Comparison of ENCODE assay signal across 7 cellular contexts in the genomic region with DNA sequence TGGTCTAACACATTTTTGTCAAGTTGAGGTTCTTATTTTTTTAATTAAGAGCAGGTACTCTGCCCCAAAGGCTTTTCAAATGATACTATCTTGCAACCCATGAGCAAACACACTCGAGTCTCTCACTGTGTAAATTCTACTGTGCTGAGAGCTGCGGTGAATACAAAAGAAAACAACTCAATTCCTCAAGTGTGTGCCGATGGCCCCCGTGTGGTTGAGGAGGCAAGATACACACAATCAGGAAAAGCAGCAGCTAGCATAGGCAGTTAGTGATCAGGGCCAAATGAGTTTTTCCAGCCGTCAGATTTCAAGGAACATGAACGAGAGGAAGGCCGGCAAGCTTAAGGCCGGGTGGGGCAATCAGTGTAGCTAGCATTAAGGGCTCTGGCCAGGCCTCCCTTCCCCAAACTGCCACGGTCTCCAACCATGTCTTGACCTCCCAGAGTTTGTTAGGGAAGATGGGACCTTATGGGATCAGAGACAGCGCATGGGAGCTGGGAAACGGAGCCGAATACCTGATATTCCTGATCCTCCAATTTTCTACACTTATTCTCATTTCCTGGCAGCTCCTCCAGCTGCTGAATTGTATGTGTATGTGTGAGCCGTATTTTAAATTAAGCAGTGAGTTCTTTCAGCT.
DNase-seq lines count a peak whose midpoint lies in the region; ATAC-seq and TF ChIP-seq lines count a peak whose summit lies in the region.

No MANE protein-coding gene starts in this region.

- DNase-seq in HCEC 1CT (peak; percentile 76), NCI-H82 (lab: John Stamatoyannopoulos, UW) (peak; percentile 83), fibroblast of peridontal ligament (ENCODE audit: extremely low read depth) (peak; percentile 76), retinal pigment epithelial cell (ENCODE audit: low read depth) (no peak), NCI-H128 (lab: John Stamatoyannopoulos, UW; ENCODE audit: unreplicated experiment) (no peak)

- H3K4me3 ChIP-seq in retinal pigment epithelial cell (ENCODE audit: low read length): peak overlapping the region; percentile 19

- no peak for ATAC-seq in HG03460 (IDR thresholded peaks at IDR 0.05; ENCODE audit: unreplicated experiment)
- ATAC-seq in GM18519 (IDR thresholded peaks at IDR 0.05; ENCODE audit: low FRiP score, unreplicated experiment): no peak

- peak; percentile 65 for TF ChIP-seq CTCF in retinal pigment epithelial cell (conservative IDR thresholded peaks at IDR 0.05; ENCODE audit: low read depth, low read length)

Comparison
In these comparisons a context has a peak if more than half of its experiments do, and no peak if none do; other contexts are left out.
1. DNase-seq: peak in HCEC 1CT (single experiment), NCI-H82 (single experiment) and fibroblast of peridontal ligament (single experiment); none in retinal pigment epithelial cell (single experiment) and NCI-H128 (single experiment).